ENCODE assay signal across 31 cellular contexts in the genomic region with DNA sequence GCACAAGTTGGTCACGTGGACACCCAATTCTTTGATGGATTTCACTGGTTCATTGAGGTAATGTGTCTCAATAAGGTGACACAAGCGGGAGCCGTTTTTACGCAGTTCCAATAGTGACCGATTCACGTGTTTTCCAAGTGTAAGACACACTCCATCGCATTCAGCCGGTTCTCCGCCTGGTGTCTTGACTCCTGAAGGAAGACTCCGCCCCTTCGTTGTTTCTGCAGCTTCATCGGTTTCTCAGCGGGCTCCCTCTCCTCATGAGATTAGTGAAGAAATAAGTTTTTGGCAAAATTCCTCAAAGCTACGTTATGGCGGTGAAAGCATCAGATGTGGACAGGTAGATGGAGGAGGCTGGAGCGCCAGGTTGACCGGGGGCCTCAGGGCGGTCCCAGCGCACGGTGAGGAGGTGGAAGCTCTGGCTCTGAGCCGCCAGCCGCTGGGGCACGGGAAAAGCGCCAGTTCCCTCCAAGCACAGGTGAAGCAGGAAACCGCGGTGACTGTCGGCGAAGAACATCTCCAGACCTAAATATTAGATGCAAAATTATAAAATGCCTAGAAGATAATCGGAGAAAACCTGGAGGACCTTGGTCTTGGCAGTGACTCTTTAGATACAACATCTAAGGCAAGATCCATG. TPM values are rescaled to one million over a fixed set of nuclear protein-coding genes. Genes with fewer than 3 reads are reported as not detected.
DNase-seq lines count a peak whose midpoint lies in the region; ATAC-seq and TF ChIP-seq lines count a peak whose summit lies in the region.
"Had no signal": no experiment of that assay in that cellular context is flagged by ENCODE, and none has a peak within 500 bp of the region (broad histone marks: within the 10 kb centered on the region; RNA-seq: fewer than 3 reads in every experiment).

No MANE protein-coding gene starts in this region.

- H3K36me3 Mint-ChIP-seq in CD8-positive, alpha-beta memory T cell, result peaks cover 6 to 33% (median 16%) of the 10 kb centered on the region in 3 donors
- peaks cover 15 to 39% of the 10 kb centered on the region in 2 donors for H3K36me3 Mint-ChIP-seq in activated T-cell treated with anti-CD3 and anti-CD28 coated beads, Interleukin-2, amount 50 U/mL, for 72 hours (ENCODE audit: insufficient read depth in 2 of 2)
- peaks cover 3 to 43% (median 5%) of the 10 kb centered on the region in 5 donors for H3K36me3 Mint-ChIP-seq in naive thymus-derived CD4-positive, alpha-beta T cell
- H3K36me3 Mint-ChIP-seq: naive B cell; stimulated activated memory B cell treated with anti-CD40 and anti-IgM and Interleukin-4, amounts not matched to agents 10 μg/mL and 1 μg/mL and 100 μg/mL, for 72 hours; WTC11 had no signal

- CTCF ChIA-PET in CD8-positive, alpha-beta memory T cell (lab: Charles Lee), result interaction anchor here (1.2 to 14.4 kb wide), 2 partner anchors 28 to 35 kb away, joined by 3 to 169 read pairs; no protein-coding TSS in a partner anchor
- CTCF ChIA-PET in naive thymus-derived CD4-positive, alpha-beta T cell (lab: Charles Lee), result interaction anchor here (0.6 to 1.1 kb wide), 2 partner anchors 16 to 319 kb away, joined by 3 read pairs; no protein-coding TSS in a partner anchor

- no peak for TF ChIP-seq POLR2A in breast epithelium (IDR thresholded peaks at IDR 0.05)

- H3K4me3 ChIP-seq in CD8-positive, alpha-beta memory T cell (ENCODE audit: low read length), result no peak overlapping the region
- H3K4me3 ChIP-seq in naive thymus-derived CD4-positive, alpha-beta T cell (ENCODE audit: low read length), result peak overlapping the region; percentile 2
- no peak overlapping the region for H3K4me3 ChIP-seq in breast epithelium
- H3K4me3 ChIP-seq: BLaER1 treated with 17β-estradiol and CSF1 and Interleukin-3, amounts not matched to agents 10 nM and 100 nM; HAP-1; left ventricle myocardium inferior; smooth muscle cell; thoracic aorta had no signal

- DNase-seq in activated CD8-positive, alpha-beta memory T cell treated with anti-CD3 and anti-CD28 coated beads, Interleukin-2, amount 50 U/mL, for 48 hours, result peak; percentile 48
- DNase-seq in activated CD8-positive, alpha-beta memory T cell treated with anti-CD3 and anti-CD28 coated beads for 24 hours, result no peak
- DNase-seq in CD8-positive, alpha-beta memory T cell, result no peak
- no peak for DNase-seq in activated T-cell treated with anti-CD3 and anti-CD28 coated beads, Interleukin-2, amount 50 U/mL, for 72 hours
- DNase-seq in naive thymus-derived CD4-positive, alpha-beta T cell, result no peak
- DNase-seq in breast epithelium (ENCODE audit: low spot score in 2 of 2), result no peak
- DNase-seq in effector CD8-positive, alpha-beta T cell (lab: John Stamatoyannopoulos, UW), result no peak
- DNase-seq: activated gamma-delta T cell, aorta, Kasumi-1, left ventricle myocardium inferior, MV-4-11, naive B cell, NCI-H1694, NCI-H2171 treated with DMSO at 0.1 percent for 48 hours, NCI-H69, retina, RPMI8226, SK-N-SH, T1000 had no signal

- no peaks in the 10 kb centered on the region for H3K27me3 ChIP-seq in CD8-positive, alpha-beta memory T cell (ENCODE audit: insufficient read depth, low read length, poor library complexity, severe bottlenecking)
- H3K27me3 ChIP-seq in naive thymus-derived CD4-positive, alpha-beta T cell (ENCODE audit: control insufficient read depth in 2 of 2, insufficient read depth in 2 of 2, low read length in 2 of 2), result no peaks in the 10 kb centered on the region
- no peaks in the 10 kb centered on the region for H3K27me3 ChIP-seq in breast epithelium

- POLR2A ChIA-PET in CD8-positive, alpha-beta memory T cell (lab: Charles Lee), result interaction anchor here (1.1 kb wide), 1 partner anchor 28 kb away, joined by 3 read pairs; no protein-coding TSS in a partner anchor
- POLR2A ChIA-PET in naive thymus-derived CD4-positive, alpha-beta T cell (lab: Charles Lee), result interaction anchor here (1.2 to 1.4 kb wide), 2 partner anchors 12 to 21 kb away, joined by 3 to 4 read pairs; partner anchors contain the start of gene CD2

- TF ChIP-seq CTCF in breast epithelium (IDR thresholded peaks at IDR 0.05), result no peak

- peaks cover 45% of the 10 kb centered on the region for H3K4me1 ChIP-seq in CD8-positive, alpha-beta memory T cell (ENCODE audit: insufficient read depth, low read length)
- H3K4me1 ChIP-seq in naive thymus-derived CD4-positive, alpha-beta T cell (ENCODE audit: control insufficient read depth in 2 of 2, insufficient read depth in 2 of 2, low read length in 2 of 2), result peaks cover 25 to 34% of the 10 kb centered on the region in 2 donors
- no peaks in the 10 kb centered on the region for H3K4me1 ChIP-seq in breast epithelium
- H3K4me1 ChIP-seq: HAP-1, left ventricle myocardium inferior had no signal

- peaks cover 51 to 61% (median 53%) of the 10 kb centered on the region in 3 donors for H3K4me1 Mint-ChIP-seq in CD8-positive, alpha-beta memory T cell
- peaks cover 68% of the 10 kb centered on the region for H3K4me1 Mint-ChIP-seq in activated T-cell treated with anti-CD3 and anti-CD28 coated beads, Interleukin-2, amount 50 U/mL, for 72 hours (ENCODE audit: low read depth)
- H3K4me1 Mint-ChIP-seq in naive thymus-derived CD4-positive, alpha-beta T cell, result peaks cover 26 to 65% (median 55%) of the 10 kb centered on the region in 7 donors
- H3K4me1 Mint-ChIP-seq: stimulated activated memory B cell treated with anti-CD40 and anti-IgM and Interleukin-4, amounts not matched to agents 10 μg/mL and 1 μg/mL and 100 μg/mL, for 72 hours had no signal

- peaks cover 0 to 4% (median 0%) of the 10 kb centered on the region in 5 donors for H3K9me3 Mint-ChIP-seq in CD8-positive, alpha-beta memory T cell
- H3K9me3 Mint-ChIP-seq in activated T-cell treated with anti-CD3 and anti-CD28 coated beads, Interleukin-2, amount 50 U/mL, for 72 hours, result peaks cover 3 to 4% of the 10 kb centered on the region in 2 donors
- H3K9me3 Mint-ChIP-seq in naive thymus-derived CD4-positive, alpha-beta T cell, result peaks cover 0 to 16% (median 4%) of the 10 kb centered on the region in 11 donors

- no peak overlapping the region for H3K27ac ChIP-seq in CD8-positive, alpha-beta memory T cell (ENCODE audit: low read depth, low read length)
- no peak overlapping the region for H3K27ac ChIP-seq in naive thymus-derived CD4-positive, alpha-beta T cell (ENCODE audit: low read depth, low read length)
- no peak overlapping the region for H3K27ac ChIP-seq in breast epithelium
- H3K27ac ChIP-seq: BLaER1 treated with 17β-estradiol and CSF1 and Interleukin-3, amounts not matched to agents 10 nM and 100 nM; left ventricle myocardium inferior; thoracic aorta had no signal

- no peaks in the 10 kb centered on the region for H3K36me3 ChIP-seq in CD8-positive, alpha-beta memory T cell (ENCODE audit: insufficient read depth, low read length)
- H3K36me3 ChIP-seq in naive thymus-derived CD4-positive, alpha-beta T cell (ENCODE audit: control insufficient read depth in 2 of 3, insufficient read depth in 3 of 3, low read length in 3 of 3), result no peaks in the 10 kb centered on the region
- H3K36me3 ChIP-seq in breast epithelium, result no peaks in the 10 kb centered on the region
- H3K36me3 ChIP-seq: BLaER1 treated with 17β-estradiol and CSF1 and Interleukin-3, amounts not matched to agents 10 nM and 100 nM; HAP-1; left ventricle myocardium inferior; thoracic aorta had no signal

- peak overlapping the region in 6 of 8 donors; percentile 24 to 76 (median 44) for H3K27ac Mint-ChIP-seq in CD8-positive, alpha-beta memory T cell
- H3K27ac Mint-ChIP-seq in activated T-cell treated with anti-CD3 and anti-CD28 coated beads, Interleukin-2, amount 50 U/mL, for 72 hours, result no peak overlapping the region
- H3K27ac Mint-ChIP-seq in naive thymus-derived CD4-positive, alpha-beta T cell, result peak overlapping the region in 5 of 9 donors; percentile 9 to 66 (median 50)
- H3K27ac Mint-ChIP-seq: dendritic cell treated with granulocyte-macrophage colony-stimulating factor and Interleukin-4, amounts not matched to agents 40 ng/mL and 50 ng/mL, for 4 days; naive B cell; stimulated activated memory B cell treated with anti-CD40 and anti-IgM and Interleukin-4, amounts not matched to agents 10 μg/mL and 1 μg/mL and 100 μg/mL, for 72 hours; WTC11 had no signal

- peak overlapping the region; percentile 42 to 79 (median 76) for H3K4me3 Mint-ChIP-seq in CD8-positive, alpha-beta memory T cell
- peak overlapping the region; percentile 4 to 34 for H3K4me3 Mint-ChIP-seq in activated T-cell treated with anti-CD3 and anti-CD28 coated beads, Interleukin-2, amount 50 U/mL, for 72 hours
- H3K4me3 Mint-ChIP-seq in naive thymus-derived CD4-positive, alpha-beta T cell, result peak overlapping the region; percentile 9 to 78 (median 50)
- H3K4me3 Mint-ChIP-seq: dendritic cell treated with granulocyte-macrophage colony-stimulating factor and Interleukin-4, amounts not matched to agents 40 ng/mL and 50 ng/mL, for 4 days; naive B cell; stimulated activated memory B cell treated with anti-CD40 and anti-IgM and Interleukin-4, amounts not matched to agents 10 μg/mL and 1 μg/mL and 100 μg/mL, for 72 hours; WTC11 had no signal

- ATAC-seq in activated T-cell treated with anti-CD3 and anti-CD28 coated beads, Interleukin-2, amount 50 U/mL, for 72 hours (replicated peaks in 1 of 2), result no peak
- no peak for ATAC-seq in naive thymus-derived CD4-positive, alpha-beta T cell
- ATAC-seq in GM21786 (IDR thresholded peaks at IDR 0.05; ENCODE audit: unreplicated experiment), result no peak
- ATAC-seq: stimulated activated memory B cell treated with anti-CD40 and anti-IgM and Interleukin-4, amounts not matched to agents 10 μg/mL and 1 μg/mL and 100 μg/mL, for 72 hours; WTC11 had no signal

- H3K9me3 ChIP-seq in CD8-positive, alpha-beta memory T cell (ENCODE audit: low read length), result no peaks in the 10 kb centered on the region
- H3K9me3 ChIP-seq in naive thymus-derived CD4-positive, alpha-beta T cell (ENCODE audit: control insufficient read depth in 2 of 3, low read length in 3 of 3), result no peaks in the 10 kb centered on the region
- no peaks in the 10 kb centered on the region for H3K9me3 ChIP-seq in breast epithelium
- H3K9me3 ChIP-seq: HAP-1, SK-N-SH, thoracic aorta had no signal

- no peaks in the 10 kb centered on the region for H3K27me3 Mint-ChIP-seq in CD8-positive, alpha-beta memory T cell
- no peaks in the 10 kb centered on the region for H3K27me3 Mint-ChIP-seq in activated T-cell treated with anti-CD3 and anti-CD28 coated beads, Interleukin-2, amount 50 U/mL, for 72 hours (ENCODE audit: low read depth)
- H3K27me3 Mint-ChIP-seq in naive thymus-derived CD4-positive, alpha-beta T cell, result no peaks in the 10 kb centered on the region
- H3K27me3 Mint-ChIP-seq: naive B cell had no signal

- intact Hi-C loops in naive thymus-derived CD4-positive, alpha-beta T cell (cut with micrococcal nuclease), result no loop called here
- intact Hi-C loops in breast epithelium (cut with DNase I; ENCODE audit: low total_unique reads), result loop anchor here (5.0 kb wide), 1 partner anchor 198 kb away; no protein-coding TSS in a partner anchor

RNA-seq across cellular contexts. Expression of gene CD2, which starts 21.0 kb away (rescaled TPM):
- 100 to 1,000 TPM; 353 to 364 TPM for total RNA-seq in CD8-positive, alpha-beta memory T cell
- polyA plus RNA-seq in CD8-positive, alpha-beta memory T cell, result 440 TPM
- 100 to 1,000 TPM; 232 to 298 TPM for total RNA-seq in activated T-cell treated with anti-CD3 and anti-CD28 coated beads, Interleukin-2, amount 50 U/mL, for 72 hours
- total RNA-seq in naive thymus-derived CD4-positive, alpha-beta T cell, result 100 to 1,000 TPM; 105 to 307 (median 174) TPM
- 100 to 1,000 TPM; 195 to 217 TPM for polyA plus RNA-seq in naive thymus-derived CD4-positive, alpha-beta T cell
- total RNA-seq in breast epithelium, result 1 to 10 TPM; 1.4 to 3.9 (median 3.5) TPM
- total RNA-seq: fibroblast of lung, osteoblast, smooth muscle cell had no signal
- polyA plus RNA-seq: AG04450, fibroblast of lung, SK-N-SH, smooth muscle cell had no signal

Comparison
In these comparisons a context has a peak if more than half of its experiments do, and no peak if none do; other contexts are left out.
1. H3K4me3 Mint-ChIP-seq: peak in every context shown above with its lines; median percentile 76 in CD8-positive, alpha-beta memory T cell; 50 in naive thymus-derived CD4-positive, alpha-beta T cell; 19 in activated T-cell treated with anti-CD3 and anti-CD28 coated beads, Interleukin-2, amount 50 U/mL, for 72 hours.
2. RNA of gene CD2, which starts 21.0 kb away (total RNA-seq): 353 to 364 TPM in CD8-positive, alpha-beta memory T cell, 232 to 298 TPM in activated T-cell treated with anti-CD3 and anti-CD28 coated beads, Interleukin-2, amount 50 U/mL, for 72 hours and 105 to 307 TPM in naive thymus-derived CD4-positive, alpha-beta T cell; 1.4 to 3.9 TPM in breast epithelium; every median in the first group is over 10 times any median in the second.